ENCODE assay signal across 1 cellular context in the genomic region with DNA sequence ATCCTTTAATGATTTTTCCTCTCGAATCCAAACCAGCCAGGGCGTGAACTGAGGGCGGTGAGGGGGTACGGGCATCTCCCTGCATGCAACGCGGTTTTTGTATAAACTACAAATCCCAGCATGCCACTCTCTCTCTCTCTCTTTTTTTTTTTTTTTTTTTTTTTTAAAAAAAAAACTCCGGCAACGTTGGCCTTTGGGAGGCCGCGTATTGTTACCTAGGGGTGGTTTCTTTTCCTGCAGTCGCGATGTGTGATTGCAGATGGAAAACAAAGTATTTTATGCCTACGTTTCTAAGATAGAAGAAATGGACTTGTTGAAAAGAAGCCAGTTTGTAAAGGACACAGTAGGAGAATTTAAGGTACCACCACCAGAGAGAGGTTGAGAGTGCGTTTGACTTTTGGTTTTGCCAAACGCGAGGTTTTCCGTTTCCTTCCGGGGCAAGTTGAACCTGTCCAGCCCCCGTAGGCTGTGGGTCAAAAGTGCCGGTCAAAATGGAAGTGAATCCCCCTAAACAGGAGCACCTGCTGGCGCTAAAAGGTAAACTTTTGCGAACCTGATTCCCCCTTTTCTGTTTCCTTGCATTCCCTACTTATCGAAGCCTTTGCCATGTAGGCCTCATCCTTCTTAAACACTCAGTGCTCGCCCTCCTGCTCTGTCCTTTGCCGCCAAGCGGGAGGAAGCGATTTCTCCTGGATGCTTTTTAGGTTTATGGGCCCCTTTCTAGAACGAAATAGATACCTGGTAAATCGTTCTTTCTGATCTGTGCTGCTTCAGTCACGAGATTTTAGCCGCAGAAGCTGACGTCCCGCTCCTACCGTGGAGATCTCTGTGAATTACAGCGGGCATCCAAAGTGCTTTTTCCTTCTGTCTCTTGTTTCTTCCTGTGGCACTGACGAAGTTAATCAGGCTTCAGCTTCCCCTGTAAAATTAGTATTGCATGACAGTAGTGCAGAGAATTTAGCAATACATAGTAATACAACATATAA.
TF ChIP-seq lines count a peak whose summit lies in the region.

A gene with protein sequence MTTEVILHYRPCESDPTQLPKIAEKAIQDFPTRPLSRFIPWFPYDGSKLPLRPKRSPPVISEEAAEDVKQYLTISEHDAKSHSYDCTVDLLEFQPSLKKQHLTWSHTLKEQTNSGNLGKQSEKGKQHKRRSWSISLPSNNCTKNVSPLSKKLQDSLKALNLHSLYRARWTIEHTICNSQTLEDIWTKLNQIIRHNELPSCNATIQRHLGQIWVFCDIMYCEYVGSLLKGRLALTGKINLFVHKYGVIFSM (plus strand): TSS at position 458 of the 986 bp plus-strand sequence. CDS start 4,561 bp downstream, outside the sequence.
A gene with protein sequence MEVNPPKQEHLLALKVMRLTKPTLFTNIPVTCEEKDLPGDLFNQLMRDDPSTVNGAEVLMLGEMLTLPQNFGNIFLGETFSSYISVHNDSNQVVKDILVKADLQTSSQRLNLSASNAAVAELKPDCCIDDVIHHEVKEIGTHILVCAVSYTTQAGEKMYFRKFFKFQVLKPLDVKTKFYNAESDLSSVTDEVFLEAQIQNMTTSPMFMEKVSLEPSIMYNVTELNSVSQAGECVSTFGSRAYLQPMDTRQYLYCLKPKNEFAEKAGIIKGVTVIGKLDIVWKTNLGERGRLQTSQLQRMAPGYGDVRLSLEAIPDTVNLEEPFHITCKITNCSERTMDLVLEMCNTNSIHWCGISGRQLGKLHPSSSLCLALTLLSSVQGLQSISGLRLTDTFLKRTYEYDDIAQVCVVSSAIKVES (plus strand): TSS at position 458 of the 986 bp plus-strand sequence. CDS start 34 bp downstream, at position 492.

TF ChIP-seq in endothelial cell of umbilical vein, 7 proteins besides CTCF, POLR2A, EP300 and RAD21:
- TF ChIP-seq POLR2AphosphoS5 (IDR thresholded peaks at IDR 0.05; ENCODE audit: insufficient read depth, low read depth, low read length), result peak; percentile 43
- no peak for TF ChIP-seq FOS (IDR thresholded peaks at IDR 0.05; ENCODE audit: borderline replicate concordance, insufficient read depth, low read length)
TF ChIP-seq in endothelial cell of umbilical vein: peak in this region for 1.
